ENCODE assay signal across 17 cellular contexts in genomic region chr21:34921151-34921550, GRCh38.
DNase-seq lines count a peak whose midpoint lies in the region; ATAC-seq, FAIRE-seq and TF ChIP-seq lines count a peak whose summit lies in the region.
"Had no signal": no experiment of that assay in that cellular context is flagged by ENCODE, and none has a peak within 500 bp of the region (broad histone marks: within the 10 kb centered on the region; RNA-seq: fewer than 3 reads in every experiment).

No MANE protein-coding gene starts in this region.

- H3K36me3 Mint-ChIP-seq in CD4-positive, alpha-beta T cell (ENCODE audit: low read depth), result peaks cover 71% of the 10 kb centered on the region
- H3K36me3 Mint-ChIP-seq in T-cell, result peaks cover 49% of the 10 kb centered on the region

- H3K9ac ChIP-seq in BLaER1 (no peak overlapping the region), K562 (ENCODE audit: insufficient read depth in 1 of 2, low read depth in 2 of 2, low read length in 2 of 2) (no peak overlapping the region)

- BruUV-seq in K562 (replicated peaks; lab: Mats Ljungman, UMichigan), result no TSS peak

- no peak for FAIRE-seq in K562 (lab: Jason Lieb, UNC)
- no peak for FAIRE-seq in D721Med (lab: Jason Lieb, UNC)
- FAIRE-seq: GM12892 had no signal

- H3K4me3 ChIP-seq in BLaER1, result no peak overlapping the region
- no peak overlapping the region for H3K4me3 ChIP-seq in K562
- no peak overlapping the region for H3K4me3 ChIP-seq in MG63

- H3K4me1 ChIP-seq in BLaER1 (peaks cover 100% of the 10 kb centered on the region), K562 (replicated peaks in 1 of 2; ENCODE audit: control insufficient read depth in 2 of 2, insufficient read depth in 2 of 2, low read length in 2 of 2) (peaks cover 5 to 11% of the 10 kb centered on the region in 2 experiments; a peak in 3 of 5 replicates)

- H3K36me3 ChIP-seq in BLaER1 (peaks cover 64% of the 10 kb centered on the region), K562 (ENCODE audit: control insufficient read depth, insufficient read depth, low read length) (no peaks in the 10 kb centered on the region), MG63 (no peaks in the 10 kb centered on the region)

- peak overlapping the region; percentile 63 for H3K4me2 ChIP-seq in BLaER1
- no peak overlapping the region for H3K4me2 ChIP-seq in K562 (ENCODE audit: insufficient read depth, low read length)

- TF ChIP-seq POLR2A in K562 (conservative IDR thresholded peaks at IDR 0.05), result no peak

- no peak overlapping the region for H3K4me3 Mint-ChIP-seq in CD4-positive, alpha-beta T cell
- H3K4me3 Mint-ChIP-seq in T-cell, result no peak overlapping the region
- H3K4me3 Mint-ChIP-seq: HFFc6 had no signal

- no peak for ATAC-seq in CD4-positive, alpha-beta T cell (ENCODE audit: poor library complexity)
- no peak for ATAC-seq in T-cell (replicated peaks in 1 of 4)
- ATAC-seq in K562, result no peak

- H3K27me3 Mint-ChIP-seq in CD4-positive, alpha-beta T cell, result no peaks in the 10 kb centered on the region
- no peaks in the 10 kb centered on the region for H3K27me3 Mint-ChIP-seq in T-cell

- POLR2A ChIA-PET in CD4-positive, alpha-beta T cell (lab: Charles Lee), result no interaction called here
- POLR2A ChIA-PET in T-cell (lab: Charles Lee) (no interaction called here), K562 (lab: Yijun Ruan, JAX) (interaction anchor here (0.7 to 1.4 kb wide), 3 partner anchors 11 to 253 kb away, joined by 3 to 5 read pairs (median 3); no protein-coding TSS in a partner anchor)

- H3K27ac ChIP-seq in BLaER1 (peak overlapping the region; percentile 64), K562 (ENCODE audit: extremely low read depth, low read depth, low read length) (no peak overlapping the region)
- no peak overlapping the region for H3K27ac ChIP-seq in CD4-positive, alpha-beta T cell (ENCODE audit: low read depth, low read length)
- H3K27ac ChIP-seq: C4-2B, HL-60 had no signal

- H4K20me1 ChIP-seq in BLaER1, result peaks cover 93% of the 10 kb centered on the region
- no peaks in the 10 kb centered on the region for H4K20me1 ChIP-seq in K562 (replicated peaks; ENCODE audit: control insufficient read depth, insufficient read depth, low read length)

- H3K9me3 ChIP-seq in BLaER1 (no peaks in the 10 kb centered on the region), K562 (replicated peaks; ENCODE audit: control insufficient read depth, insufficient read depth, low read depth, low read length) (no peaks in the 10 kb centered on the region), MG63 (no peaks in the 10 kb centered on the region)
- H3K9me3 ChIP-seq in CD4-positive, alpha-beta T cell (ENCODE audit: control insufficient read depth, low read length), result no peaks in the 10 kb centered on the region

- intact Hi-C loops in CD4-positive, alpha-beta T cell (cut with DNase I, micrococcal nuclease), result no loop called here
- intact Hi-C loops in K562 (cut with micrococcal nuclease), result no loop called here

- H3K27ac Mint-ChIP-seq in CD4-positive, alpha-beta T cell, result peak overlapping the region; percentile 6
- H3K27ac Mint-ChIP-seq in T-cell, result peak overlapping the region; percentile 3 to 59
- H3K27ac Mint-ChIP-seq: HFFc6 had no signal

- no peak for TF ChIP-seq CTCF in CD4-positive, alpha-beta T cell (IDR thresholded peaks at IDR 0.05)
- TF ChIP-seq CTCF in K562 (IDR thresholded peaks at IDR 0.05 in 2 of 3, conservative IDR thresholded peaks at IDR 0.05 in 1 of 3; ENCODE audit: insufficient read depth in 2 of 3, low read depth in 1 of 3, low read length in 3 of 3), result no peak
- TF ChIP-seq CTCF in D721Med (IDR thresholded peaks at IDR 0.05; ENCODE audit: insufficient read depth, missing control alignments), result no peak

- no peak for TF ChIP-seq RAD21 in K562 (CRISPR knock-in tag; conservative IDR thresholded peaks at IDR 0.05 in 1 of 2, IDR thresholded peaks at IDR 0.05 in 1 of 2)

- in situ Hi-C loops in K562 (cut with MboI), result no loop called here

- H3K27me3 ChIP-seq in BLaER1, result no peaks in the 10 kb centered on the region
- H3K27me3 ChIP-seq in CD4-positive, alpha-beta T cell (ENCODE audit: control insufficient read depth, insufficient read depth, low read length), result no peaks in the 10 kb centered on the region
- H3K27me3 ChIP-seq in K562 (ENCODE audit: control insufficient read depth in 2 of 2, insufficient read depth in 2 of 2, low read length in 2 of 2), result no peaks in the 10 kb centered on the region
- no peaks in the 10 kb centered on the region for H3K27me3 ChIP-seq in MG63

- peaks cover 93% of the 10 kb centered on the region for H3K4me1 Mint-ChIP-seq in CD4-positive, alpha-beta T cell (ENCODE audit: low read depth)
- H3K4me1 Mint-ChIP-seq in T-cell, result peaks cover 76 to 89% (median 79%) of the 10 kb centered on the region in 3 donors

- H2AFZ ChIP-seq in K562 (ENCODE audit: low read depth, low read length), result no peak overlapping the region

- DNase-seq in CD4-positive, alpha-beta T cell, result no peak
- DNase-seq in T-cell, result no peak
- no peak for DNase-seq in K562 (ENCODE audit: extremely low read depth in 1 of 4, low spot score in 3 of 4)
- DNase-seq in D721Med (ENCODE audit: insufficient read length, low spot score), result no peak
- DNase-seq in pons (ENCODE audit: low spot score), result no peak
- DNase-seq in MG63, result no peak
- DNase-seq: ACHN, Calu3, DMS153, DMS79 treated with DMSO at 0.1 percent for 48 hours, GDM1, HCEC 1CT, HFFc6 had no signal

- CTCF ChIA-PET in CD4-positive, alpha-beta T cell (lab: Charles Lee), result no interaction called here
- CTCF ChIA-PET in T-cell (lab: Charles Lee) (no interaction called here), K562 (lab: Yijun Ruan, JAX; ENCODE audit: low intra/inter-chr PET ratio) (no interaction called here)

- H3K79me2 ChIP-seq in K562 (ENCODE audit: control insufficient read depth, insufficient read depth, low read length), result no peaks in the 10 kb centered on the region

- H3K9me1 ChIP-seq in K562 (ENCODE audit: control insufficient read depth, insufficient read depth, low read length), result no peaks in the 10 kb centered on the region

- peaks cover 2% of the 10 kb centered on the region for H3K9me3 Mint-ChIP-seq in CD4-positive, alpha-beta T cell
- no peaks in the 10 kb centered on the region for H3K9me3 Mint-ChIP-seq in T-cell
- H3K9me3 Mint-ChIP-seq: HFFc6 had no signal

- no peak for TF ChIP-seq EP300 in K562 (IDR thresholded peaks at IDR 0.05; ENCODE audit: low read length)

TF ChIP-seq in K562, 482 proteins besides CTCF, POLR2A, EP300 and RAD21:
- TF ChIP-seq IRF2 (CRISPR knock-in tag; IDR thresholded peaks at IDR 0.05), result no peak
- peak; percentile 77 for TF ChIP-seq TFE3 (CRISPR knock-in tag; IDR thresholded peaks at IDR 0.05)
- TF ChIP-seq TOE1 (IDR thresholded peaks at IDR 0.05; ENCODE audit: borderline replicate concordance), result peak; percentile 48; the same call in 1 of the 2 replicates
- no peak for TF ChIP-seq TOE1 (CRISPR knock-in tag; IDR thresholded peaks at IDR 0.05; ENCODE audit: borderline replicate concordance, low read depth)
- TF ChIP-seq PBX2 (CRISPR knock-in tag; IDR thresholded peaks at IDR 0.05; ENCODE audit: low read depth), result no peak
- peak; percentile 66; the same call in 1 of the 2 replicates for TF ChIP-seq PBX2 (tag; conservative IDR thresholded peaks at IDR 0.05; ENCODE audit: low read depth)
- TF ChIP-seq CHD1 (IDR thresholded peaks at IDR 0.05; ENCODE audit: low read length), result no peak
- TF ChIP-seq ZNF583 (CRISPR knock-in tag; IDR thresholded peaks at IDR 0.05), result no peak
- 0 out of 2 replicates have a peak, but pooled peaks have one; percentile 13 for TF ChIP-seq RAD51 (IDR thresholded peaks at IDR 0.05; ENCODE audit: borderline replicate concordance, low read depth)
- TF ChIP-seq MEIS2 (IDR thresholded peaks at IDR 0.05; ENCODE audit: partially characterized antibody), result peak; percentile 58
- TF ChIP-seq ATF1 (CRISPR knock-in tag; IDR thresholded peaks at IDR 0.05), result no peak
- no peak for TF ChIP-seq ATF1 (tag; IDR thresholded peaks at IDR 0.05)
